Comparison of ENCODE assay signal across 23 cellular contexts in genomic region chr7:156458011-156458410, GRCh38.
"Had no signal": no experiment of that assay in that cellular context is flagged by ENCODE, and none has a peak within 500 bp of the region (broad histone marks: within the 10 kb centered on the region; RNA-seq: fewer than 3 reads in every experiment).

No MANE protein-coding gene starts in this region.

- H3K27me3 ChIP-seq: neural progenitor cell, ovary, right atrium auricular region, right lobe of liver, tibial artery, upper lobe of right lung had no signal

- H3K36me3 ChIP-seq: left ventricle myocardium inferior, neural progenitor cell, ovary, right atrium auricular region, right lobe of liver, suprapubic skin, thoracic aorta, tibial artery, upper lobe of right lung had no signal

- DNase-seq: hypothalamus; immature natural killer cell; left ventricle myocardium inferior; mesendoderm; naive B cell; natural killer cell; nephron progenitor cell; ovary; right lobe of liver; stimulated activated CD4-positive, alpha-beta T cell treated with anti-CD3 and anti-CD28 coated beads, Interleukin-12 subunit alpha, Interleukin-12 subunit beta, amount 100 ng/mL, for 4 hours; stimulated activated CD4-positive, alpha-beta T cell treated with anti-CD3 and anti-CD28 coated beads, Interleukin-15, amount 100 ng/mL, for 24 hours; stimulated activated CD4-positive, alpha-beta T cell treated with anti-CD3 and anti-CD28 coated beads, Interleukin-2, amount 100 ng/mL, for 24 hours; stimulated activated CD4-positive, alpha-beta T cell treated with anti-CD3 and anti-CD28 coated beads, Interleukin-4, amount 100 ng/mL, for 1 hour; stimulated activated naive CD4-positive, alpha-beta T cell; tibial artery; trophoblast cell; upper lobe of right lung had no signal

- H3K4me3 ChIP-seq: left ventricle myocardium inferior, lung, neural progenitor cell, ovary, right atrium auricular region, right lobe of liver, smooth muscle cell, suprapubic skin, thoracic aorta, tibial artery, upper lobe of right lung had no signal

- ATAC-seq: natural killer cell, right lobe of liver, upper lobe of right lung had no signal
